In genomic region chr11:121282376-121282775, GRCh38 we compare ENCODE assay signal across 19 cellular contexts.
"Had no signal": no experiment of that assay in that cellular context is flagged by ENCODE, and none has a peak within 500 bp of the region (broad histone marks: within the 10 kb centered on the region; RNA-seq: fewer than 3 reads in every experiment).

No MANE protein-coding gene starts in this region.

- DNase-seq: activated CD4-positive, alpha-beta T cell treated with anti-CD3 and anti-CD28 coated beads for 1 hour; activated CD4-positive, alpha-beta T cell treated with anti-CD3 and anti-CD28 coated beads, Interleukin-2, amount 50 U/mL, for 48 hours; activated CD8-positive, alpha-beta memory T cell treated with anti-CD3 and anti-CD28 coated beads, Interleukin-2, amount 10 ng/mL, durations not matched to agents 7 days and 5 days; activated effector memory CD4-positive, alpha-beta T cell treated with anti-CD3 and anti-CD28 coated beads, Interleukin-2, amount 50 U/mL, for 16 hours; activated T-cell treated with anti-CD3 and anti-CD28 coated beads, Interleukin-2, amount 50 U/mL, for 24 hours; amniotic stem cell; body of pancreas; dermis blood vessel endothelial cell; endodermal cell; heart left ventricle; psoas muscle; sigmoid colon; stimulated activated CD4-positive, alpha-beta T cell treated with anti-CD3 and anti-CD28 coated beads, Interleukin-12 subunit alpha, Interleukin-12 subunit beta, amount 100 ng/mL, for 4 hours; stimulated activated naive CD4-positive, alpha-beta T cell treated with Interleukin-2 at 50 U/mL for 16 hours; upper lobe of left lung had no signal

- ATAC-seq: activated CD8-positive, alpha-beta memory T cell treated with anti-CD3 and anti-CD28 coated beads, Interleukin-2, amount 10 ng/mL, durations not matched to agents 7 days and 5 days; activated naive CD4-positive, alpha-beta T cell treated with anti-CD3 and anti-CD28 coated beads, Interleukin-2, amount 50 U/mL, for 72 hours; body of pancreas; heart left ventricle; left lobe of liver; psoas muscle had no signal

- H3K4me3 ChIP-seq: body of pancreas, esophagus muscularis mucosa, heart left ventricle, psoas muscle, sigmoid colon, suprapubic skin, upper lobe of left lung had no signal
